In the genomic region with DNA sequence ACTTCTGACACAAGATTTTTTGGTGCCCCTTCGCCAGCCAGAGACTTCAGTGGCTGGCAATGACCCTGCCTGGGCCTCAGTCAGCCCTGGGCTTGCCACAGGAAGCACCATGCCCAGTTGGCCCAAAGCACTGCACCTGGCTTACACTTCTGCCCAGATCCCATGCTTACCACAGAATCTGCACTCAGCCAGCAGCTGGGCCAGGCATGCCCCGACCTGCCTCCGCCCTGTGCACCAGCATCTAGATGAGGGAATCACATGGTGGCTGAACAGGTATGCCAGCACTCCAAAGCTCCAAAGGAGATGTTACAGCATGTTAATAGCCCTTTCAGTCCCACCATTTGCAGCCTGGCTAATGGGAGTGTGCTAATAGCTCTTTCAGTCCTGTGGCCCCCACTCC, we compare ENCODE assay signal across 25 cellular contexts.
DNase-seq lines count a peak whose midpoint lies in the region; TF ChIP-seq lines count a peak whose summit lies in the region.
"Had no signal": no experiment of that assay in that cellular context is flagged by ENCODE, and none has a peak within 500 bp of the region (broad histone marks: within the 10 kb centered on the region; RNA-seq: fewer than 3 reads in every experiment).

No MANE protein-coding gene starts in this region.

- peaks cover 5% of the 10 kb centered on the region for H3K9me3 ChIP-seq in mammary epithelial cell (replicated peaks; ENCODE audit: insufficient read depth, low read length)
- H3K9me3 ChIP-seq in HAP-1 = no peaks in the 10 kb centered on the region
- H3K9me3 ChIP-seq: ascending aorta, Peyer's patch, sigmoid colon, thoracic aorta had no signal

- DNase-seq in GM06990 (ENCODE audit: extremely low read depth, insufficient read length) = peak; percentile 0
- DNase-seq in NCI-H128 (lab: John Stamatoyannopoulos, UW; ENCODE audit: unreplicated experiment) = peak; percentile 3
- DNase-seq in mammary epithelial cell = peak; percentile 89
- DNase-seq in posterior vena cava (ENCODE audit: low spot score) = peak; percentile 61
- DNase-seq in NCI-H1694 (lab: John Stamatoyannopoulos, UW) = no peak
- DNase-seq in HAP-1 (ENCODE audit: low spot score in 2 of 2) = no peak
- DNase-seq in NCI-H1436 treated with DMSO at 0.1 percent for 48 hours (lab: John Stamatoyannopoulos, UW) = no peak
- DNase-seq: activated CD4-positive, CD25-positive, alpha-beta regulatory T cell; activated CD8-positive, alpha-beta T cell treated with anti-CD3 and anti-CD28 coated beads for 36 hours; activated naive CD4-positive, alpha-beta T cell treated with anti-CD3 and anti-CD28 coated beads, Interleukin-2, amount 10 ng/mL, durations not matched to agents 7 days and 5 days; activated T-cell treated with anti-CD3 and anti-CD28 coated beads, Interleukin-2, amount 50 U/mL, for 4 hours; CD4-positive, CD25-positive, alpha-beta regulatory T cell; cerebellar nuclear complex; DMS79 treated with DMSO at 0.1 percent for 48 hours; effector CD4-positive, alpha-beta T cell; esophagus squamous epithelium; Kasumi-1; mesenchymal stem cell; NCI-H1092 treated with DMSO at 0.1 percent for 48 hours; NK-92 treated with Interleukin-12 subunit alpha and Interleukin-12 subunit beta, amount 100 ng/mL, for 24 hours; Peyer's patch; sigmoid colon had no signal

- H3K27me3 ChIP-seq in GM06990 (replicated peaks; ENCODE audit: control insufficient read depth, insufficient read depth, low read length) (no peaks in the 10 kb centered on the region), mammary epithelial cell (ENCODE audit: insufficient read depth, low read length) (no peaks in the 10 kb centered on the region), HAP-1 (ENCODE audit: low read depth) (no peaks in the 10 kb centered on the region)
- H3K27me3 ChIP-seq: ascending aorta, esophagus squamous epithelium, Peyer's patch, sigmoid colon had no signal

- H3K36me3 ChIP-seq in GM06990 (ENCODE audit: control insufficient read depth, insufficient read depth, low read length) (no peaks in the 10 kb centered on the region), mammary epithelial cell (ENCODE audit: insufficient read depth, low read length) (no peaks in the 10 kb centered on the region), HAP-1 (replicated peaks) (no peaks in the 10 kb centered on the region)
- H3K36me3 ChIP-seq: ascending aorta, esophagus squamous epithelium, Peyer's patch, sigmoid colon, thoracic aorta had no signal

- peak overlapping the region; percentile 98 for H2AFZ ChIP-seq in mammary epithelial cell (ENCODE audit: low read depth, low read length)
- H2AFZ ChIP-seq: parathyroid adenoma had no signal

- peak overlapping the region; percentile 28 for H3K27ac ChIP-seq in mammary epithelial cell (ENCODE audit: insufficient read depth, low read depth, low read length)
- H3K27ac ChIP-seq: ascending aorta, parathyroid adenoma, Peyer's patch, sigmoid colon, thoracic aorta had no signal

- no peak overlapping the region for H3K4me3 ChIP-seq in GM06990 (replicated peaks; ENCODE audit: low read depth, low read length)
- no peak overlapping the region for H3K4me3 ChIP-seq in mammary epithelial cell (replicated peaks in 1 of 3; ENCODE audit: insufficient read depth in 1 of 3, low read depth in 2 of 3, low read length in 3 of 3)
- no peak overlapping the region for H3K4me3 ChIP-seq in HAP-1
- H3K4me3 ChIP-seq: ascending aorta, esophagus squamous epithelium, Peyer's patch, sigmoid colon, thoracic aorta had no signal

- 0% methylated on average over 3 of the region's 3 CpGs for WGBS in mammary epithelial cell (ENCODE audit: low coverage, missing lambda C conversion rate)

- no peak overlapping the region for H3K9ac ChIP-seq in mammary epithelial cell (ENCODE audit: insufficient read depth, low read length)
- H3K9ac ChIP-seq: parathyroid adenoma had no signal

- H3K79me2 ChIP-seq in mammary epithelial cell (ENCODE audit: insufficient read depth, low read length) = no peaks in the 10 kb centered on the region
- H3K79me2 ChIP-seq: parathyroid adenoma had no signal

- in situ Hi-C loops in mammary epithelial cell (cut with MboI; ENCODE audit: low sequenced_read_pairs in 2 of 2) = no loop called here
- in situ Hi-C loops in HAP-1 (cut with MboI; ENCODE audit: low sequenced_read_pairs) = no loop called here

- H3K4me2 ChIP-seq in mammary epithelial cell (ENCODE audit: insufficient read depth, low read depth, low read length) = peak overlapping the region; percentile 57

- H3K4me1 ChIP-seq in mammary epithelial cell (ENCODE audit: insufficient read depth, low read length) = peaks cover 12% of the 10 kb centered on the region
- peaks cover 16% of the 10 kb centered on the region for H3K4me1 ChIP-seq in HAP-1
- H3K4me1 ChIP-seq: ascending aorta, parathyroid adenoma, Peyer's patch, sigmoid colon had no signal

- TF ChIP-seq CTCF in GM06990 (IDR thresholded peaks at IDR 0.05; ENCODE audit: insufficient read depth, low read length, poor library complexity, severe bottlenecking) = no peak
- no peak for TF ChIP-seq CTCF in mammary epithelial cell (conservative IDR thresholded peaks at IDR 0.05 in 1 of 2, IDR thresholded peaks at IDR 0.05 in 1 of 2; ENCODE audit: extremely low read depth in 1 of 2, insufficient read depth in 1 of 2, low read depth in 1 of 2, low read length in 2 of 2)

- intact Hi-C loops in mammary epithelial cell (cut with micrococcal nuclease) = no loop called here
- intact Hi-C loops in posterior vena cava (cut with DNase I) = no loop called here

- no TSS peak for BruUV-seq in mammary epithelial cell (replicated peaks; lab: Mats Ljungman, UMichigan)

- dilution Hi-C loops in mammary epithelial cell (cut with HindIII; ENCODE audit: low sequenced_read_pairs) = no loop called here

- CTCF ChIA-PET in mammary epithelial cell (lab: Charles Lee; ENCODE audit: low non-redundant PET) = no interaction called here

- no peaks in the 10 kb centered on the region for H4K20me1 ChIP-seq in mammary epithelial cell (ENCODE audit: insufficient read depth, low read length)

Comparison
In these comparisons a context has a peak if more than half of its experiments do, and no peak if none do; other contexts are left out.
1. DNase-seq: peak in GM06990 (single experiment), NCI-H128 (single experiment), mammary epithelial cell (single experiment) and posterior vena cava (single experiment); none in NCI-H1694 (single experiment), HAP-1 (0 of 2) and NCI-H1436 treated with DMSO at 0.1 percent for 48 hours (single experiment).